ENCODE assay signal across 9 cellular contexts in the genomic region with DNA sequence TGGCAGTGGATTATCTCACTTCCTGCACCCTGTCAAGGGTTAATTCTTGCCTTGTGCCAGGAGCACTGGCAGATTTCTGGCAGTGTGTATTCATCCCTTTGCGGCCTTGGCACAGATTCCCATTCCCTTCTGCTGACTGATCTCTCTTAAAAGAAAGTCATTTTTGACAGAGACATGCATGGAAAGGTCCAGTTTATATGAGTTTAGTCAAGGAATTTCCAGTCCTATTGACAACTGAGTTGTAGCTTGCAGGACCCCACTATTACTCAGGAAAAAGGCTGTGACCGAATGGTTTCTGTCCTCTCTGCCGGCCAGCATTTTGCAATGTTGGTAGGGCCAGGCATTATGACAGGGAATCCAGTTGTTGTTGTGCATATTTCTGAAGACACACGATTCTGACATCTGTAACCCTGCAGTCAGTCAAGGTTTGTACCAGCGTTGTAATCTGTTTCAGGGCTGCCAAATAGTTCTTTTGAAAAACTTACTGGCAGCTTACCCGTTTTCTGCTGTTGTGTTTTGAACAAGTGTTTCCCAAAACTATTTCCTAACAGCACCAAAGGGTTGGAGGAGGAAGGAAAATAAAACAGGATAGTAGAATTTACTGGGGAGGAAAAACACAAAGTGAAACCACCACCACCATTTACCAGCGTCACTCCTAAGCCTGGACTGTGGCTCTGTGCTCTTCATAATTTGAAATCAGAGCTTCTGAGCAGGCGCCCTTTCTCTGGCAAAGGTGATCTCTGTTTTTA.
A peak's percentile ranks its signal among the peaks of the same experiment; 100 is the strongest.
DNase-seq lines count a peak whose midpoint lies in the region; ATAC-seq lines count a peak whose summit lies in the region.
"Had no signal": no experiment of that assay in that cellular context is flagged by ENCODE, and none has a peak within 500 bp of the region (broad histone marks: within the 10 kb centered on the region; RNA-seq: fewer than 3 reads in every experiment).

No MANE protein-coding gene starts in this region.

- intact Hi-C loops in left colon (cut with DNase I, micrococcal nuclease) = no loop called here

- peak overlapping the region; percentile 27 for H3K27ac ChIP-seq in temporal lobe (ENCODE audit: low read depth, low read length)

- DNase-seq in NCI-H1092 (lab: John Stamatoyannopoulos, UW) (peak; percentile 31), cerebellum (ENCODE audit: low spot score) (peak; percentile 57), left colon (no peak), NCI-H1048 (lab: John Stamatoyannopoulos, UW) (no peak), HPDE6-E6E7 (ENCODE audit: extremely low spot score) (no peak)
- DNase-seq: activated CD4-positive, alpha-beta T cell treated with anti-CD3 and anti-CD28 coated beads, Interleukin-2, amount 50 U/mL, for 1 hour had no signal

- ATAC-seq in left colon = peak; percentile 75
- ATAC-seq in HG02759 (IDR thresholded peaks at IDR 0.05; ENCODE audit: unreplicated experiment) = no peak
- ATAC-seq in HG03196 (IDR thresholded peaks at IDR 0.05; ENCODE audit: unreplicated experiment) = no peak

Comparison
In these comparisons a context has a peak if more than half of its experiments do, and no peak if none do; other contexts are left out.
1. DNase-seq: peak in NCI-H1092 (single experiment) and cerebellum (single experiment); none in left colon (0 of 2), NCI-H1048 (single experiment) and HPDE6-E6E7 (single experiment).